Comparison of ENCODE assay signal across 30 cellular contexts in genomic region chr6:69942485-69942884, GRCh38.
"Had no signal": no experiment of that assay in that cellular context is flagged by ENCODE, and none has a peak within 500 bp of the region (broad histone marks: within the 10 kb centered on the region; RNA-seq: fewer than 3 reads in every experiment).

No MANE protein-coding gene starts in this region.

- ATAC-seq: activated CD4-positive, alpha-beta T cell treated with anti-CD3 and anti-CD28 coated beads for 36 hours; activated CD8-positive, alpha-beta memory T cell treated with anti-CD3 and anti-CD28 coated beads, Interleukin-2, amount 10 ng/mL, durations not matched to agents 7 days and 5 days; activated CD8-positive, alpha-beta T cell treated with anti-CD3 and anti-CD28 coated beads, Interleukin-2, amount 10 ng/mL, durations not matched to agents 7 days and 5 days; activated naive CD4-positive, alpha-beta T cell treated with anti-CD3 and anti-CD28 coated beads, Interleukin-2, amount 50 U/mL, for 72 hours; heart left ventricle; T-helper 17 cell had no signal

- H3K4me1 Mint-ChIP-seq: activated CD4-positive, alpha-beta T cell treated with anti-CD3 and anti-CD28 coated beads for 36 hours; activated CD4-positive, alpha-beta T cell treated with anti-CD3 and anti-CD28 coated beads, Interleukin-2, amount 10 ng/mL, durations not matched to agents 24 days and 14 days; activated naive CD4-positive, alpha-beta T cell treated with anti-CD3 and anti-CD28 coated beads, Interleukin-2, amount 10 ng/mL, durations not matched to agents 7 days and 5 days; activated naive CD8-positive, alpha-beta T cell treated with anti-CD3 and anti-CD28 coated beads, Interleukin-2, amount 10 ng/mL, durations not matched to agents 7 days and 5 days; brain; T-helper 17 cell had no signal

- H3K27ac Mint-ChIP-seq: activated CD4-positive, alpha-beta memory T cell treated with anti-CD3 and anti-CD28 coated beads for 36 hours; activated CD4-positive, alpha-beta T cell treated with anti-CD3 and anti-CD28 coated beads for 36 hours; activated CD4-positive, alpha-beta T cell treated with anti-CD3 and anti-CD28 coated beads, Interleukin-2, amount 10 ng/mL, durations not matched to agents 24 days and 14 days; activated CD8-positive, alpha-beta memory T cell treated with anti-CD3 and anti-CD28 coated beads, Interleukin-2, amount 10 ng/mL, durations not matched to agents 7 days and 5 days; activated CD8-positive, alpha-beta T cell treated with anti-CD3 and anti-CD28 coated beads, Interleukin-2, amount 10 ng/mL, durations not matched to agents 7 days and 5 days; activated naive CD4-positive, alpha-beta T cell treated with anti-CD3 and anti-CD28 coated beads, Interleukin-2, amount 10 ng/mL, durations not matched to agents 7 days and 5 days; activated naive CD4-positive, alpha-beta T cell treated with anti-CD3 and anti-CD28 coated beads, Interleukin-2, amount 50 U/mL, for 72 hours; activated naive CD8-positive, alpha-beta T cell treated with anti-CD3 and anti-CD28 coated beads, Interleukin-2, amount 10 ng/mL, durations not matched to agents 7 days and 5 days; activated T-helper 1 cell treated with anti-CD3 and anti-CD28 coated beads, Interleukin-12 subunit alpha, Interleukin-12 subunit beta, Interleukin-2, Interleukin-4 antibody, amounts not matched to agents 30 ng/mL and 10 ng/mL and 1 ng/mL, durations not matched to agents 14 hours and 24 hours and 36 hours; brain; T-helper 17 cell; T-helper 2 cell treated with Interferon-gamma antibody and Interleukin-4, amounts not matched to agents 5 μg/mL and 100 μg/mL, for 36 hours had no signal

- DNase-seq: activated CD4-positive, alpha-beta memory T cell treated with anti-CD3 and anti-CD28 coated beads for 36 hours; activated CD4-positive, alpha-beta T cell treated with anti-CD3 and anti-CD28 coated beads for 36 hours; activated CD4-positive, alpha-beta T cell treated with anti-CD3 and anti-CD28 coated beads, Interleukin-2, amount 10 ng/mL, durations not matched to agents 24 days and 14 days; activated CD4-positive, CD25-positive, alpha-beta regulatory T cell; activated CD4-positive, CD25-positive, alpha-beta regulatory T cell treated with anti-CD3 and anti-CD28 coated beads, Interleukin-2, amount 50 U/mL, for 72 hours; activated CD8-positive, alpha-beta memory T cell treated with anti-CD3 and anti-CD28 coated beads, Interleukin-2, amount 10 ng/mL, durations not matched to agents 7 days and 5 days; activated CD8-positive, alpha-beta memory T cell treated with anti-CD3 and anti-CD28 coated beads, Interleukin-2, amount 50 U/mL, for 4 hours; activated CD8-positive, alpha-beta T cell treated with anti-CD3 and anti-CD28 coated beads, Interleukin-2, amount 10 ng/mL, durations not matched to agents 7 days and 5 days; activated gamma-delta T cell; activated naive CD4-positive, alpha-beta T cell; activated naive CD4-positive, alpha-beta T cell treated with anti-CD3 and anti-CD28 coated beads, Interleukin-2, amount 10 ng/mL, durations not matched to agents 7 days and 5 days; activated naive CD8-positive, alpha-beta T cell treated with anti-CD3 and anti-CD28 coated beads, Interleukin-2, amount 10 ng/mL, durations not matched to agents 7 days and 5 days; activated T-cell treated with anti-CD3 and anti-CD28 coated beads, Interleukin-2, amount 50 U/mL, for 1 hour; activated T-cell treated with anti-CD3 and anti-CD28 coated beads, Interleukin-2, amount 50 U/mL, for 48 hours; central memory CD4-positive, alpha-beta T cell; cerebellar nuclear complex; colonic mucosa; effector CD8-positive, alpha-beta T cell; esophagus squamous epithelium; foreskin fibroblast; heart left ventricle; T-helper 17 cell; T1000 had no signal

- H3K4me3 ChIP-seq: ascending aorta, breast epithelium, cardiac muscle cell, colonic mucosa, esophagus squamous epithelium, heart left ventricle had no signal

- H3K36me3 Mint-ChIP-seq: activated CD4-positive, alpha-beta memory T cell treated with anti-CD3 and anti-CD28 coated beads for 36 hours; activated CD8-positive, alpha-beta memory T cell treated with anti-CD3 and anti-CD28 coated beads, Interleukin-2, amount 10 ng/mL, durations not matched to agents 7 days and 5 days; activated naive CD4-positive, alpha-beta T cell treated with anti-CD3 and anti-CD28 coated beads, Interleukin-2, amount 10 ng/mL, durations not matched to agents 7 days and 5 days; activated naive CD4-positive, alpha-beta T cell treated with anti-CD3 and anti-CD28 coated beads, Interleukin-2, amount 50 U/mL, for 72 hours; activated naive CD8-positive, alpha-beta T cell treated with anti-CD3 and anti-CD28 coated beads, Interleukin-2, amount 10 ng/mL, durations not matched to agents 7 days and 5 days; brain had no signal

- H3K4me3 Mint-ChIP-seq: activated CD4-positive, alpha-beta memory T cell treated with anti-CD3 and anti-CD28 coated beads for 36 hours; activated CD4-positive, alpha-beta T cell treated with anti-CD3 and anti-CD28 coated beads for 36 hours; activated CD4-positive, alpha-beta T cell treated with anti-CD3 and anti-CD28 coated beads, Interleukin-2, amount 10 ng/mL, durations not matched to agents 24 days and 14 days; activated CD8-positive, alpha-beta memory T cell treated with anti-CD3 and anti-CD28 coated beads, Interleukin-2, amount 10 ng/mL, durations not matched to agents 7 days and 5 days; activated CD8-positive, alpha-beta T cell treated with anti-CD3 and anti-CD28 coated beads, Interleukin-2, amount 10 ng/mL, durations not matched to agents 7 days and 5 days; activated naive CD4-positive, alpha-beta T cell treated with anti-CD3 and anti-CD28 coated beads, Interleukin-2, amount 10 ng/mL, durations not matched to agents 7 days and 5 days; activated naive CD8-positive, alpha-beta T cell treated with anti-CD3 and anti-CD28 coated beads, Interleukin-2, amount 10 ng/mL, durations not matched to agents 7 days and 5 days; activated T-helper 1 cell treated with anti-CD3 and anti-CD28 coated beads, Interleukin-12 subunit alpha, Interleukin-12 subunit beta, Interleukin-2, Interleukin-4 antibody, amounts not matched to agents 30 ng/mL and 10 ng/mL and 1 ng/mL, durations not matched to agents 14 hours and 24 hours and 36 hours; brain; T-helper 17 cell; T-helper 2 cell treated with Interferon-gamma antibody and Interleukin-4, amounts not matched to agents 5 μg/mL and 100 μg/mL, for 36 hours had no signal

- H3K9me3 Mint-ChIP-seq: activated CD4-positive, alpha-beta memory T cell treated with anti-CD3 and anti-CD28 coated beads for 36 hours; activated CD4-positive, alpha-beta T cell treated with anti-CD3 and anti-CD28 coated beads, Interleukin-2, amount 10 ng/mL, durations not matched to agents 24 days and 14 days; activated naive CD4-positive, alpha-beta T cell treated with anti-CD3 and anti-CD28 coated beads, Interleukin-2, amount 10 ng/mL, durations not matched to agents 7 days and 5 days; activated naive CD4-positive, alpha-beta T cell treated with anti-CD3 and anti-CD28 coated beads, Interleukin-2, amount 50 U/mL, for 72 hours; activated naive CD8-positive, alpha-beta T cell treated with anti-CD3 and anti-CD28 coated beads, Interleukin-2, amount 10 ng/mL, durations not matched to agents 7 days and 5 days; activated T-helper 1 cell treated with anti-CD3 and anti-CD28 coated beads, Interleukin-12 subunit alpha, Interleukin-12 subunit beta, Interleukin-2, Interleukin-4 antibody, amounts not matched to agents 30 ng/mL and 10 ng/mL and 1 ng/mL, durations not matched to agents 14 hours and 24 hours and 36 hours; brain; T-helper 2 cell treated with Interferon-gamma antibody and Interleukin-4, amounts not matched to agents 5 μg/mL and 100 μg/mL, for 36 hours had no signal
